Comparison of ENCODE assay signal across 8 cellular contexts in the genomic region with DNA sequence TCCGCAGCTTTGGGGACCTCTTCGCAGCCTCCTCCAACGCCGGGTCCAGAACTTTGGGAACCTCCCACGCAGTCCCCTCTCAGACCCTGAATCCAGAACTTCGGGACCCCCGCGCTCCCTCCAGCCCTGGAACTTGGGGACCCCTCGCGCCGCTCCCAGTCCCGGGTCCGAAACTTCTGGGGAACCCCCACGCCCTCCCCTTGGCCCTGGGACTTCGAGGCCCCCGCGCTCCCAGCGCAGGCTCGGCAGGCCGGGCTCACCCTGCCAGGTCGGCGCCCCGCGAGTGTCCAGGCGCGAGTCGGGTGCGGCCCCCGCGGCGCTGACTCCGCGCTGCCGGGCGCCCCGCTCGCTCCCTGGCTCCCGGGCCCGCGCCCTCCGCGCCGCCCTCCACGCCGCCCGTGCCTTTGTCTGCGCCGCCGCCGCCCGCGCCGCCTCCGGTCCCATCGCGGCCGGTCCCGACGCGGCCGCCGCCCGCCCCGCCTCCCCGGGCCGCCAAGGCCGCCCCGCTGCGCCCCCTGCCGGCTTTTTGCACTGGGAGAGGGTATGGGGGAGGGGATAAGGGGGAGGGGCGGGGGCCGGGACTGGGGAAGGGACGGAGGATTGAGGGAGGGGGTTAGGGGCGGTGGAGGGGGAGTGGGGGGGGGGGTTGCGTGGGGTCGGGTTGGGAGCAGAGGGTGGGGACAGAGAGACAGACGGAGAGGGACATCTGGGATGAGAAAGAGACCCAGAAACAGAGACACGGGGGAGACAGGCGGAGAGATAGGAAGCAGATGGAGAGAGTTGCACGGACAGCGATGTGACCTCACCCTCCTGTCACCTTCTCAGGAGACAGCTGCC. TPM values are rescaled to one million over a fixed set of nuclear protein-coding genes. Genes with fewer than 3 reads are reported as not detected.
DNase-seq lines count a peak whose midpoint lies in the region; ATAC-seq and TF ChIP-seq lines count a peak whose summit lies in the region.

A gene (minus strand): TSS at position 427 of the 837 bp plus-strand sequence. CDS start 2,235 bp downstream, outside the sequence.

- H3K9me3 Mint-ChIP-seq in GM23338 = no peaks in the 10 kb centered on the region

- H3K4me1 Mint-ChIP-seq in GM23338 = peaks cover 21% of the 10 kb centered on the region

- H3K27me3 ChIP-seq in GM23338 (ENCODE audit: insufficient read depth) (peaks cover 5% of the 10 kb centered on the region; the same call in 1 of the 2 replicates), OCI-LY3 (ENCODE audit: low read depth, low read length) (peaks cover 7% of the 10 kb centered on the region), esophagus squamous epithelium (peaks cover 0 to 31% (median 0%) of the 10 kb centered on the region in 4 donors)

- peak within 1 kb of the TSS; percentile 89 for H3K4me2 ChIP-seq in GM23338
- peak within 1 kb of the TSS; percentile 79 for H3K4me2 ChIP-seq in OCI-LY3 (ENCODE audit: low read length)

- H4K20me1 ChIP-seq in GM23338 (replicated peaks; ENCODE audit: insufficient read depth) = no peaks in the 10 kb centered on the region; the same call in 1 of the 2 replicates
- H4K20me1 ChIP-seq in OCI-LY3 (ENCODE audit: insufficient read depth, low read length) = no peaks in the 10 kb centered on the region

- no peak for TF ChIP-seq POLR2A in esophagus squamous epithelium (IDR thresholded peaks at IDR 0.05)

- H3K4me3 ChIP-seq in AG10803 (ENCODE audit: low read length) (peak within 1 kb of the TSS; percentile 82), GM23338 (peak within 1 kb of the TSS; percentile 81), OCI-LY3 (ENCODE audit: low read length) (peak within 1 kb of the TSS; percentile 78), esophagus squamous epithelium (peak within 1 kb of the TSS; percentile 48 to 90 (median 63))

- peak within 1 kb of the TSS; percentile 63 for H3K9ac ChIP-seq in OCI-LY3 (ENCODE audit: low read length)

- H3F3A ChIP-seq in GM23338 (replicated peaks; ENCODE audit: low read depth) = peaks cover 7% of the 10 kb centered on the region; the same call in 1 of the 2 replicates

- TF ChIP-seq CTCF in AG10803 (conservative IDR thresholded peaks at IDR 0.05; ENCODE audit: low read length) = peak; percentile 35; the same call in 1 of the 2 replicates
- TF ChIP-seq CTCF in GM23338 (conservative IDR thresholded peaks at IDR 0.05; ENCODE audit: low read depth in 2 of 2) = peak in 1 of 2 experiments; percentile 58; a peak in 2 of 4 replicates
- TF ChIP-seq CTCF in OCI-LY3 (IDR thresholded peaks at IDR 0.05; ENCODE audit: low read depth, low read length) = no peak
- TF ChIP-seq CTCF in esophagus squamous epithelium (IDR thresholded peaks at IDR 0.05) = peak in 3 of 6 experiments; percentile 23 to 24 (median 23)

- H3K9me3 ChIP-seq in OCI-LY3 (ENCODE audit: insufficient read depth, low read length) (no peaks in the 10 kb centered on the region), esophagus squamous epithelium (no peaks in the 10 kb centered on the region)

- peaks cover 33% of the 10 kb centered on the region for H3K36me3 Mint-ChIP-seq in GM23338 (ENCODE audit: low read depth)

- H3K4me3 Mint-ChIP-seq in GM23338 = peak within 1 kb of the TSS; percentile 91

- H3K79me2 ChIP-seq in GM23338 (replicated peaks; ENCODE audit: insufficient read depth) = 0 out of 2 replicates have a peak, but pooled peaks cover 3% of the 10 kb centered on the region
- no peaks in the 10 kb centered on the region for H3K79me2 ChIP-seq in OCI-LY3 (ENCODE audit: low read length)

- DNase-seq in AG10803 (ENCODE audit: low read depth) (peak; percentile 53), GM23338 (ENCODE audit: low spot score) (peak; percentile 80), activated T-helper 1 cell treated with Interleukin-2 at 50 U/mL for 16 hours (ENCODE audit: low read depth) (peak; percentile 65), esophagus squamous epithelium (lab: John Stamatoyannopoulos, UW) (no peak), myocyte (ENCODE audit: low read depth) (peak; percentile 80)
- DNase-seq in stimulated activated CD8-positive, alpha-beta memory T cell treated with anti-CD3 and anti-CD28 coated beads, Interleukin-7, amount 100 ng/mL, for 24 hours (ENCODE audit: low read depth) = peak; percentile 57

- 9 to 11% methylated on average over 7 to 9 of the region's 81 CpGs for WGBS in esophagus squamous epithelium, 2 donors

- H3K27me3 Mint-ChIP-seq in GM23338 (ENCODE audit: insufficient read depth, low read depth, poor library complexity) = peaks cover 19% of the 10 kb centered on the region

- H2AFZ ChIP-seq in GM23338 (peak within 1 kb of the TSS; percentile 85; the same call in 1 of the 2 replicates), OCI-LY3 (ENCODE audit: low read depth, low read length) (peak within 1 kb of the TSS; percentile 82)

- intact Hi-C loops in esophagus squamous epithelium (cut with DNase I) = no loop called here

- H3K27ac Mint-ChIP-seq in GM23338 = peak within 1 kb of the TSS; percentile 78

- peak; percentile 17 for ATAC-seq in GM23338
- no peak for ATAC-seq in GM18858 (IDR thresholded peaks at IDR 0.05; ENCODE audit: unreplicated experiment)

- H3K27ac ChIP-seq in GM23338 (ENCODE audit: low read depth) (no peak within 1 kb of the TSS), OCI-LY3 (ENCODE audit: low read length) (no peak within 1 kb of the TSS), esophagus squamous epithelium (peak within 1 kb of the TSS; percentile 74 to 83 (median 76))

- H3K4me1 ChIP-seq in GM23338 (ENCODE audit: insufficient read depth) = peaks cover 9% of the 10 kb centered on the region
- peaks cover 12% of the 10 kb centered on the region; the same call in 1 of the 2 replicates for H3K4me1 ChIP-seq in OCI-LY3 (ENCODE audit: low read length)
- H3K4me1 ChIP-seq in esophagus squamous epithelium = peaks cover 13 to 24% (median 16%) of the 10 kb centered on the region in 3 donors

- H3K9me2 ChIP-seq in GM23338 (ENCODE audit: insufficient read depth) = no peaks in the 10 kb centered on the region

- H3K36me3 ChIP-seq in GM23338 (ENCODE audit: insufficient read depth) (no peaks in the 10 kb centered on the region), OCI-LY3 (replicated peaks; ENCODE audit: low read depth, low read length) (no peaks in the 10 kb centered on the region), esophagus squamous epithelium (peaks cover 0 to 19% (median 0%) of the 10 kb centered on the region in 3 donors)

TF ChIP-seq in GM23338, 12 proteins besides CTCF, POLR2A, EP300 and RAD21 (continues in another document):
- TF ChIP-seq JUNB (IDR thresholded peaks at IDR 0.05; ENCODE audit: unreplicated experiment) = no peak

RNA-seq across cellular contexts. Expression of the gene that starts here (rescaled TPM):
- 23.5 and 38.4 TPM in 2 replicates for total RNA-seq in GM23338 (2014; rRNA removed; shearing (Covaris generic))
- polyA plus RNA-seq in GM23338 (2016; fragmentation: Nextera tagmentation; extraction: Ambion mirVana) = 16.7 and 18.0 TPM in 2 replicates
- total RNA-seq in esophagus squamous epithelium = 10 to 100 TPM; 10.7 to 29.5 (median 18.6) TPM
- 203 and 240 TPM in 2 replicates for total RNA-seq in myocyte
- 139 TPM for polyA plus RNA-seq in myocyte (2012)

Comparison
In these comparisons a context has a peak if more than half of its experiments do, and no peak if none do; other contexts are left out.
1. H3K27ac ChIP-seq: peak in esophagus squamous epithelium (4 of 4); none in GM23338 (single experiment) and OCI-LY3 (single experiment).
2. Peak in every context shown above with its lines, with median percentiles within 50 percentile points of each other: H3K4me3 ChIP-seq.